20 cellular contexts compared by ENCODE assay signal in genomic region chr4:140162596-140162995, GRCh38. TPM values are rescaled to one million over a fixed set of nuclear protein-coding genes. Genes with fewer than 3 reads are reported as not detected.
A peak's percentile ranks its signal among the peaks of the same experiment; 100 is the strongest.
DNase-seq lines count a peak whose midpoint lies in the region; ATAC-seq and TF ChIP-seq lines count a peak whose summit lies in the region.
"Had no signal": no experiment of that assay in that cellular context is flagged by ENCODE, and none has a peak within 500 bp of the region (broad histone marks: within the 10 kb centered on the region; RNA-seq: fewer than 3 reads in every experiment).

No MANE protein-coding gene starts in this region.

- no peak for TF ChIP-seq POLR2A in uterus (IDR thresholded peaks at IDR 0.05)

- no peak for DNase-seq in right cardiac atrium
- DNase-seq in cardiac septum (ENCODE audit: low spot score): no peak
- peak; percentile 9 for DNase-seq in choroid plexus epithelial cell (ENCODE audit: low read depth)
- no peak for DNase-seq in uterus
- no peak for DNase-seq in NOMO-1 treated with DMSO at 0.1 percent for 48 hours (lab: John Stamatoyannopoulos, UW; ENCODE audit: unreplicated experiment)
- DNase-seq in activated CD4-positive, alpha-beta T cell treated with anti-CD3 and anti-CD28 coated beads for 1 hour: no peak
- DNase-seq: activated CD8-positive, alpha-beta memory T cell treated with anti-CD3 and anti-CD28 coated beads, Interleukin-2, amount 10 ng/mL, durations not matched to agents 7 days and 5 days; activated naive CD8-positive, alpha-beta T cell treated with anti-CD3 and anti-CD28 coated beads, Interleukin-2, amount 50 U/mL, for 24 hours; effector memory CD4-positive, alpha-beta T cell; immature natural killer cell; NCI-H146; NCI-H2171 treated with DMSO at 0.1 percent for 48 hours; NCI-H748 treated with DMSO at 0.1 percent for 48 hours; stomach had no signal

- H3K27me3 ChIP-seq in right cardiac atrium (ENCODE audit: control insufficient read depth, insufficient read depth): no peaks in the 10 kb centered on the region
- no peaks in the 10 kb centered on the region for H3K27me3 ChIP-seq in uterus
- H3K27me3 ChIP-seq: BLaER1 treated with 17β-estradiol and CSF1 and Interleukin-3, amounts not matched to agents 10 nM and 100 nM; heart left ventricle; ovary; stomach had no signal

- H3K4me1 Mint-ChIP-seq in nephron: peaks cover 29% of the 10 kb centered on the region
- H3K4me1 Mint-ChIP-seq: central memory CD8-positive, alpha-beta T cell had no signal

- no peak for TF ChIP-seq CTCF in choroid plexus epithelial cell (conservative IDR thresholded peaks at IDR 0.05; ENCODE audit: low read depth, low read length)
- no peak for TF ChIP-seq CTCF in nephron (IDR thresholded peaks at IDR 0.05; ENCODE audit: unreplicated experiment in 3 of 3)
- no peak for TF ChIP-seq CTCF in uterus (IDR thresholded peaks at IDR 0.05)

- intact Hi-C loops in right cardiac atrium (cut with DNase I): no loop called here
- intact Hi-C loops in cardiac septum (cut with DNase I): no loop called here
- intact Hi-C loops in uterus (cut with DNase I; ENCODE audit: low total_unique reads): no loop called here

- H3K9me3 Mint-ChIP-seq in nephron: peaks cover 7% of the 10 kb centered on the region
- H3K9me3 Mint-ChIP-seq: activated naive CD8-positive, alpha-beta T cell treated with anti-CD3 and anti-CD28 coated beads, Interleukin-2, amount 50 U/mL, for 24 hours; central memory CD8-positive, alpha-beta T cell had no signal

- peak overlapping the region; percentile 2 for H3K4me3 ChIP-seq in right cardiac atrium (ENCODE audit: low read length)
- H3K4me3 ChIP-seq in choroid plexus epithelial cell (ENCODE audit: low read depth, low read length): peak overlapping the region; percentile 39
- peak overlapping the region in 1 of 2 donors; percentile 7 for H3K4me3 ChIP-seq in uterus
- H3K4me3 ChIP-seq: ovary, stomach had no signal

- no peaks in the 10 kb centered on the region for H3K27me3 Mint-ChIP-seq in nephron (ENCODE audit: low read depth)

- no peaks in the 10 kb centered on the region for H3K36me3 ChIP-seq in uterus
- H3K36me3 ChIP-seq: BLaER1 treated with 17β-estradiol and CSF1 and Interleukin-3, amounts not matched to agents 10 nM and 100 nM; heart left ventricle; ovary; stomach had no signal

- H3K4me1 ChIP-seq in right cardiac atrium (ENCODE audit: control insufficient read depth, insufficient read depth, low read length) (no peaks in the 10 kb centered on the region), uterus (peaks cover 0 to 3% of the 10 kb centered on the region in 2 donors)

- no peak for ATAC-seq in right cardiac atrium
- ATAC-seq in GM21717 (IDR thresholded peaks at IDR 0.05; ENCODE audit: unreplicated experiment): no peak
- ATAC-seq: activated CD8-positive, alpha-beta memory T cell treated with anti-CD3 and anti-CD28 coated beads, Interleukin-2, amount 10 ng/mL, durations not matched to agents 7 days and 5 days; activated naive CD8-positive, alpha-beta T cell treated with anti-CD3 and anti-CD28 coated beads, Interleukin-2, amount 50 U/mL, for 24 hours had no signal

- no peak overlapping the region for H3K4me3 Mint-ChIP-seq in nephron
- H3K4me3 Mint-ChIP-seq: activated CD8-positive, alpha-beta memory T cell treated with anti-CD3 and anti-CD28 coated beads, Interleukin-2, amount 10 ng/mL, durations not matched to agents 7 days and 5 days; activated naive CD8-positive, alpha-beta T cell treated with anti-CD3 and anti-CD28 coated beads, Interleukin-2, amount 50 U/mL, for 24 hours; central memory CD8-positive, alpha-beta T cell; immature natural killer cell had no signal

- H3K27ac ChIP-seq in right cardiac atrium (ENCODE audit: low read length): no peak overlapping the region
- H3K27ac ChIP-seq in uterus: peak overlapping the region; percentile 73 to 80
- H3K27ac ChIP-seq: stomach had no signal

- peak overlapping the region; percentile 79 to 95 (median 91) for H3K27ac Mint-ChIP-seq in nephron
- H3K27ac Mint-ChIP-seq: activated CD8-positive, alpha-beta memory T cell treated with anti-CD3 and anti-CD28 coated beads, Interleukin-2, amount 10 ng/mL, durations not matched to agents 7 days and 5 days; activated naive CD8-positive, alpha-beta T cell treated with anti-CD3 and anti-CD28 coated beads, Interleukin-2, amount 50 U/mL, for 24 hours; immature natural killer cell had no signal

- H3K36me3 Mint-ChIP-seq in nephron (ENCODE audit: low read depth): no peaks in the 10 kb centered on the region
- H3K36me3 Mint-ChIP-seq: activated CD8-positive, alpha-beta memory T cell treated with anti-CD3 and anti-CD28 coated beads, Interleukin-2, amount 10 ng/mL, durations not matched to agents 7 days and 5 days; immature natural killer cell had no signal

- no peaks in the 10 kb centered on the region for H3K9me3 ChIP-seq in right cardiac atrium (ENCODE audit: control insufficient read depth, low read length)
- no peaks in the 10 kb centered on the region for H3K9me3 ChIP-seq in uterus
- H3K9me3 ChIP-seq: ovary, stomach had no signal

- 70% methylated on average over 2 of the region's 2 CpGs for WGBS in right cardiac atrium

RNA-seq across cellular contexts. Expression of gene MAML3, which starts 8.6 kb away (rescaled TPM):
- total RNA-seq in right cardiac atrium: 1 to 10 TPM; 2.6 to 4.2 (median 3.3) TPM
- polyA plus RNA-seq in right cardiac atrium: 1.6 TPM
- total RNA-seq in cardiac septum: 4.1 TPM
- 10 to 100 TPM in 2 of 4 donors, 1 to 10 TPM in 2; 2.4 to 50.5 (median 17.8) TPM for total RNA-seq in uterus
